Comparison of ENCODE assay signal across 20 cellular contexts in the genomic region with DNA sequence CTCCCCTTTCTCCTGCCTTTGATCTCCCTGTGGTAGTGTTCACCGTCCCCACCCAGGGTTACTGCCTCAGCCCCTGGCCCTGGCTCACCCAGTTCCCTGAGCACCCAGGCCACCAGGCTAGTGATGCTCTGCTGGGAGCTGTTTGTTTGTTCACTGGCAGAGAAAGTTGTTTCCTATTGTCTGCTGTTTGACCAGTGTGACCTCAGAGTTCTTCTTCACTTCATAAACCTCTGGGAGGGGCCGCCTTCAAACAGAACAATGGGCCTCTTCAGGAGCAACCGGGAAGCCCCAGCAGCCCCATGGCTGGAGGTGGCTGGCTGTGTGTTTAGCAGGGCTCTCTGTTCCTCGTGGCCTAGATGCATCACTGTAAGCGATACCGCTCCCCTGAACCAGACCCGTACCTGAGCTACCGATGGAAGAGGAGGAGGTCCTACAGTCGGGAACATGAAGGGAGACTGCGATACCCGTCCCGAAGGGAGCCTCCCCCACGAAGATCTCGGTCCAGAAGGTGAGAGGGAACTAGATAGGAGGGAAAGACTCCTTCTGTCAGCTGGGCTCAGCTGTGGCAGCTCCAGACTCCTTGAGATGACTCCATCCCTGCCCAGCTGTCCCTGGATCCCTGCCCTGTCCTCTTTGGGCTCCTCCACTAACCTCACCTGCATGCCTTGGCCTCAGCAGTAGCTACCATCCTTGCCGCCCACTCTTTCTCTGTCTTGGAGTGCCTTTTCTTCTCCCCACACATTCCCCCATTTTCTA. TPM values are rescaled to one million over a fixed set of nuclear protein-coding genes. Genes with fewer than 3 reads are reported as not detected.
A peak's percentile ranks its signal among the peaks of the same experiment; 100 is the strongest.
DNase-seq lines count a peak whose midpoint lies in the region; ATAC-seq and TF ChIP-seq lines count a peak whose summit lies in the region.
"Had no signal": no experiment of that assay in that cellular context is flagged by ENCODE, and none has a peak within 500 bp of the region (broad histone marks: within the 10 kb centered on the region; RNA-seq: fewer than 3 reads in every experiment).

No MANE protein-coding gene starts in this region.

- H3K9me3 Mint-ChIP-seq in activated CD4-positive, alpha-beta T cell treated with anti-CD3 and anti-CD28 coated beads for 36 hours (ENCODE audit: low read depth): no peaks in the 10 kb centered on the region
- H3K9me3 Mint-ChIP-seq in activated naive CD8-positive, alpha-beta T cell (ENCODE audit: low read depth): no peaks in the 10 kb centered on the region
- no peaks in the 10 kb centered on the region for H3K9me3 Mint-ChIP-seq in neural progenitor cell
- H3K9me3 Mint-ChIP-seq: HFFc6, WTC11 had no signal

- peaks cover 1% of the 10 kb centered on the region for H3K27me3 ChIP-seq in neural progenitor cell
- H3K27me3 ChIP-seq: tibial nerve had no signal

- POLR2A ChIA-PET in activated CD4-positive, alpha-beta T cell treated with anti-CD3 and anti-CD28 coated beads for 36 hours (lab: Charles Lee): no interaction called here

- H3K9ac ChIP-seq in neural progenitor cell: no peak overlapping the region

- H3K4me3 ChIP-seq in neural progenitor cell: no peak overlapping the region
- H3K4me3 ChIP-seq: coronary artery, PC-9, tibial nerve had no signal

- peaks cover 49% of the 10 kb centered on the region for H3K4me1 Mint-ChIP-seq in activated CD4-positive, alpha-beta T cell treated with anti-CD3 and anti-CD28 coated beads for 36 hours
- peaks cover 45% of the 10 kb centered on the region for H3K4me1 Mint-ChIP-seq in activated naive CD8-positive, alpha-beta T cell (ENCODE audit: low read depth)
- peaks cover 19% of the 10 kb centered on the region for H3K4me1 Mint-ChIP-seq in neural progenitor cell

- peaks cover 53% of the 10 kb centered on the region for H3K79me2 ChIP-seq in neural progenitor cell (ENCODE audit: low read depth)

- in situ Hi-C loops in G401 (cut with HindIII; ENCODE audit: low sequenced_read_pairs): no loop called here

- peaks cover 15% of the 10 kb centered on the region for H3K4me1 ChIP-seq in neural progenitor cell

- intact Hi-C loops in activated CD4-positive, alpha-beta T cell treated with anti-CD3 and anti-CD28 coated beads for 36 hours (cut with DNase I, micrococcal nuclease): loop anchor here in 1 of 2 experiments (5.0 to 10.0 kb wide), 3 partner anchors 283 to 1283 kb away; a partner anchor contains a TSS

- H3K27ac Mint-ChIP-seq in activated CD4-positive, alpha-beta T cell treated with anti-CD3 and anti-CD28 coated beads for 36 hours: peak overlapping the region; percentile 71
- H3K27ac Mint-ChIP-seq in activated naive CD8-positive, alpha-beta T cell: peak overlapping the region; percentile 80
- H3K27ac Mint-ChIP-seq in neural progenitor cell: no peak overlapping the region
- H3K27ac Mint-ChIP-seq: HFFc6, WTC11 had no signal

- H2AFZ ChIP-seq in neural progenitor cell (replicated peaks): no peak overlapping the region
- H2AFZ ChIP-seq: PC-9 had no signal

- H3K4me3 Mint-ChIP-seq in activated CD4-positive, alpha-beta T cell treated with anti-CD3 and anti-CD28 coated beads for 36 hours: no peak overlapping the region
- H3K4me3 Mint-ChIP-seq in activated naive CD8-positive, alpha-beta T cell: no peak overlapping the region
- H3K4me3 Mint-ChIP-seq in neural progenitor cell: peak overlapping the region; percentile 17
- H3K4me3 Mint-ChIP-seq: HFFc6, WTC11 had no signal

- peaks cover 75% of the 10 kb centered on the region for H4K20me1 ChIP-seq in neural progenitor cell (ENCODE audit: low read depth)

- peaks cover 23% of the 10 kb centered on the region for H3F3A ChIP-seq in neural progenitor cell (ENCODE audit: low read depth)

- H3K36me3 Mint-ChIP-seq in activated CD4-positive, alpha-beta T cell treated with anti-CD3 and anti-CD28 coated beads for 36 hours (ENCODE audit: low read depth): peaks cover 56% of the 10 kb centered on the region
- H3K36me3 Mint-ChIP-seq in activated naive CD8-positive, alpha-beta T cell: no peaks in the 10 kb centered on the region
- H3K36me3 Mint-ChIP-seq in neural progenitor cell: peaks cover 26% of the 10 kb centered on the region

- no peaks in the 10 kb centered on the region for H3K27me3 Mint-ChIP-seq in activated CD4-positive, alpha-beta T cell treated with anti-CD3 and anti-CD28 coated beads for 36 hours
- H3K27me3 Mint-ChIP-seq in activated naive CD8-positive, alpha-beta T cell: no peaks in the 10 kb centered on the region
- peaks cover 4% of the 10 kb centered on the region for H3K27me3 Mint-ChIP-seq in neural progenitor cell (ENCODE audit: insufficient read depth, low read depth)

- no peak overlapping the region for H3K27ac ChIP-seq in neural progenitor cell
- H3K27ac ChIP-seq: coronary artery, PC-9, tibial nerve had no signal

- no peak for ATAC-seq in activated CD4-positive, alpha-beta T cell treated with anti-CD3 and anti-CD28 coated beads for 36 hours
- ATAC-seq: WTC11 had no signal

- no peaks in the 10 kb centered on the region for H3K9me3 ChIP-seq in neural progenitor cell (ENCODE audit: low read depth)
- H3K9me3 ChIP-seq: Caco-2, tibial nerve had no signal

- CTCF ChIA-PET in activated CD4-positive, alpha-beta T cell treated with anti-CD3 and anti-CD28 coated beads for 36 hours (lab: Charles Lee): interaction anchor here (0.5 to 13.6 kb wide), 10 partner anchors 15 to 283 kb away, joined by 3 to 170 read pairs (median 4); a partner anchor contains a TSS

- DNase-seq in activated CD4-positive, alpha-beta T cell treated with anti-CD3 and anti-CD28 coated beads for 36 hours: no peak
- DNase-seq in activated CD4-positive, alpha-beta T cell treated with anti-CD3 and anti-CD28 coated beads for 4 hours: no peak
- DNase-seq in COLO829 (ENCODE audit: low spot score) (peak; percentile 35), neural progenitor cell (ENCODE audit: low spot score) (no peak), G401 (ENCODE audit: low spot score) (no peak), kidney glomerular epithelial cell (lab: John Stamatoyannopoulos, UW) (no peak)
- DNase-seq in NK-92 treated with Interleukin-12 subunit alpha and Interleukin-12 subunit beta, amount 100 ng/mL, for 24 hours (lab: John Stamatoyannopoulos, UW): no peak
- DNase-seq: activated CD8-positive, alpha-beta memory T cell treated with anti-CD3 and anti-CD28 coated beads, Interleukin-2, amount 50 U/mL, for 48 hours; anterior cingulate cortex; Caco-2; HFFc6; IMR-90; NCI-H2029; NCI-H524 treated with DMSO at 0.1 percent for 48 hours; PC-9; stimulated activated CD4-positive, alpha-beta T cell treated with anti-CD3 and anti-CD28 coated beads, Interleukin-4, amount 100 ng/mL, for 24 hours had no signal

- no peak overlapping the region for H3K4me2 ChIP-seq in neural progenitor cell
- H3K4me2 ChIP-seq: PC-9 had no signal

- TF ChIP-seq CTCF in neural progenitor cell (IDR thresholded peaks at IDR 0.05): no peak

- no peaks in the 10 kb centered on the region for H3K36me3 ChIP-seq in neural progenitor cell

RNA-seq across cellular contexts. Expression of a gene that starts 3.4 kb away (rescaled TPM):
- 100 to 1,000 TPM; 130 to 175 TPM for total RNA-seq in activated CD4-positive, alpha-beta T cell treated with anti-CD3 and anti-CD28 coated beads for 36 hours
- total RNA-seq in neural progenitor cell (ENCODE audit: low replicate concordance): 66.1 and 106 TPM in 2 replicates
- total RNA-seq in G401 (2014; rRNA removed; shearing (Covaris generic)): 18.6 and 32.8 TPM in 2 replicates
